ENCODE assay signal across 32 cellular contexts in genomic region chr13:55298201-55298600, GRCh38.
"Had no signal": no experiment of that assay in that cellular context is flagged by ENCODE, and none has a peak within 500 bp of the region (broad histone marks: within the 10 kb centered on the region; RNA-seq: fewer than 3 reads in every experiment).

No MANE protein-coding gene starts in this region.

- H3K36me3 Mint-ChIP-seq: mesothelial cell of epicardium; stimulated activated naive B cell treated with anti-CD40 and anti-IgM and Interleukin-4, amounts not matched to agents 10 μg/mL and 1 μg/mL and 100 μg/mL, for 72 hours had no signal

- H3K27me3 ChIP-seq: heart left ventricle, left lung, pancreas, suprapubic skin, tibial artery, upper lobe of right lung had no signal

- ATAC-seq: heart left ventricle; left colon; left lung; lower lobe of right lung; naive thymus-derived CD4-positive, alpha-beta T cell; natural killer cell treated with Interleukin-12 subunit alpha and Interleukin-12 subunit beta and Interleukin-15 and Interleukin-18, amount 100 ng/mL, for 72 hours; pancreas; right cardiac atrium; sciatic nerve; stimulated activated naive B cell treated with anti-CD40 and anti-IgM and Interleukin-4, amounts not matched to agents 10 μg/mL and 1 μg/mL and 100 μg/mL, for 72 hours; stimulated activated naive CD8-positive, alpha-beta T cell treated with anti-CD3 and anti-CD28 coated beads, Interleukin-15, Interleukin-2, amounts not matched to agents 100 U/mL and 50 U/mL, for 24 hours; upper lobe of right lung had no signal

- H3K4me3 ChIP-seq: heart left ventricle, left lung, lower lobe of right lung, pancreas, prostate gland, skin epidermis, suprapubic skin, thoracic aorta, tibial artery, upper lobe of right lung had no signal

- H3K4me1 ChIP-seq: heart left ventricle, left lung, lower lobe of right lung, prostate gland, suprapubic skin, tibial artery, upper lobe of right lung had no signal

- DNase-seq: heart left ventricle; hypothalamus; immature natural killer cell; kidney; left colon; left lung; lower lobe of right lung; mammary epithelial cell; mesenchymal stem cell; naive thymus-derived CD4-positive, alpha-beta T cell; nucleus accumbens; pancreas; posterior cingulate gyrus; retina; right cardiac atrium; stimulated activated CD4-positive, alpha-beta T cell treated with anti-CD3 and anti-CD28 coated beads, Interleukin-12 subunit alpha, Interleukin-12 subunit beta, amount 100 ng/mL, for 4 hours; stimulated activated CD4-positive, alpha-beta T cell treated with anti-CD3 and anti-CD28 coated beads, Interleukin-15, amount 100 ng/mL, for 24 hours; stimulated activated CD4-positive, alpha-beta T cell treated with anti-CD3 and anti-CD28 coated beads, Interleukin-2, amount 100 ng/mL, for 24 hours; stimulated activated CD4-positive, alpha-beta T cell treated with anti-CD3 and anti-CD28 coated beads, Interleukin-4, amount 100 ng/mL, for 1 hour; stimulated activated naive B cell treated with anti-CD40 and anti-IgM and Interleukin-4, amounts not matched to agents 10 μg/mL and 1 μg/mL and 100 μg/mL, for 72 hours; stimulated activated naive CD8-positive, alpha-beta T cell treated with anti-CD3 and anti-CD28 coated beads, Interleukin-15, Interleukin-2, amounts not matched to agents 100 U/mL and 50 U/mL, for 24 hours; tibial artery; trophoblast cell; upper lobe of right lung had no signal

- H3K27ac Mint-ChIP-seq: immature natural killer cell; mesothelial cell of epicardium; naive thymus-derived CD4-positive, alpha-beta T cell; natural killer cell treated with Interleukin-12 subunit alpha and Interleukin-12 subunit beta and Interleukin-15 and Interleukin-18, amount 100 ng/mL, for 72 hours; stimulated activated naive B cell treated with anti-CD40 and anti-IgM and Interleukin-4, amounts not matched to agents 10 μg/mL and 1 μg/mL and 100 μg/mL, for 72 hours had no signal

- H3K36me3 ChIP-seq: heart left ventricle, left lung, lower lobe of right lung, pancreas, prostate gland, suprapubic skin, thoracic aorta, tibial artery, upper lobe of right lung had no signal

- H3K4me3 Mint-ChIP-seq: immature natural killer cell; mesothelial cell of epicardium; naive thymus-derived CD4-positive, alpha-beta T cell; natural killer cell treated with Interleukin-12 subunit alpha and Interleukin-12 subunit beta and Interleukin-15 and Interleukin-18, amount 100 ng/mL, for 72 hours; stimulated activated naive B cell treated with anti-CD40 and anti-IgM and Interleukin-4, amounts not matched to agents 10 μg/mL and 1 μg/mL and 100 μg/mL, for 72 hours had no signal

- H3K27ac ChIP-seq: heart left ventricle, left lung, lower lobe of right lung, pancreas, prostate gland, skin epidermis, suprapubic skin, thoracic aorta, tibial artery, upper lobe of right lung had no signal

- H3K27me3 Mint-ChIP-seq: naive thymus-derived CD4-positive, alpha-beta T cell; natural killer cell treated with Interleukin-12 subunit alpha and Interleukin-12 subunit beta and Interleukin-15 and Interleukin-18, amount 100 ng/mL, for 72 hours; stimulated activated naive B cell treated with anti-CD40 and anti-IgM and Interleukin-4, amounts not matched to agents 10 μg/mL and 1 μg/mL and 100 μg/mL, for 72 hours had no signal

- H3K4me1 Mint-ChIP-seq: immature natural killer cell; mesothelial cell of epicardium; naive thymus-derived CD4-positive, alpha-beta T cell; stimulated activated naive B cell treated with anti-CD40 and anti-IgM and Interleukin-4, amounts not matched to agents 10 μg/mL and 1 μg/mL and 100 μg/mL, for 72 hours had no signal

- FAIRE-seq: pancreas, urothelium cell line had no signal

- H3K9me3 ChIP-seq: pancreas, prostate gland had no signal
